In the genomic region with DNA sequence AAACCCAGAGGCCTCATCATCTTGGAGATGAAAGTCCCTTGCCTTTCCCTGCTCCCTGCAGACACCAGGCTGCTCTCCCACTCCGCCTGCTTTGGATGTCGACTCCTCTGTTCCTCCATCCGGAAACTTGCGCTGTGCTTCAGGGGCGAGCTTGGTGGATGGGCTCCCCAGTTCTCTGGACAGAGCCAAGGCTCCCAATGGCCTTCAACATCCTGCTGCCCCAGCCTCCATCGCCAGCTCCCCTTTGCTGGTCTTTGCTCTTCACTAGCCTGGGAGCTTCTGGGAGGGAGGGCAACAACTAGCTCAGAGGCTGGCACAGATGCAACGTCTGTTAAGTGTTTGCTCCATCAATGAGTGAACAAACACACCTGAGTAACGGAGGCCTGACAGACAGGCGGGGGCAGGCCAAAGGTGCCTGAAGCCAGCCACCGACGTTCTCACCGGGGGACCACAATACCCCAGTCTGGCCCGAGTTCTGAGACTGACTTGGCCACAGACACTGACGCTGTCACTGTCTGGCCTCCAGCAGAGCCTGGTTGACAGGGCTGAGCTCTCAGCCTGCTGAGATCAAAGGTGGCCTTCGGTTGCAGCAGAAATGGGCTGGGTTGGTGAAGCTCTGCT, we compare ENCODE assay signal across 19 cellular contexts. TPM values are rescaled to one million over a fixed set of nuclear protein-coding genes. Genes with fewer than 3 reads are reported as not detected.
DNase-seq lines count a peak whose midpoint lies in the region; ATAC-seq and TF ChIP-seq lines count a peak whose summit lies in the region.
"Had no signal": no experiment of that assay in that cellular context is flagged by ENCODE, and none has a peak within 500 bp of the region (broad histone marks: within the 10 kb centered on the region; RNA-seq: fewer than 3 reads in every experiment).

No MANE protein-coding gene starts in this region.

- POLR2A ChIA-PET in CD8-positive, alpha-beta T cell (lab: Charles Lee) = no interaction called here

- H3K4me3 Mint-ChIP-seq in CD8-positive, alpha-beta T cell = no peak overlapping the region
- H3K4me3 Mint-ChIP-seq in central memory CD8-positive, alpha-beta T cell = peak overlapping the region; percentile 53
- H3K4me3 Mint-ChIP-seq in neural crest cell (peak overlapping the region; percentile 56), nephron progenitor cell (no peak overlapping the region)
- H3K4me3 Mint-ChIP-seq: activated naive CD8-positive, alpha-beta T cell treated with anti-CD3 and anti-CD28 coated beads, Interleukin-2, amount 50 U/mL, for 24 hours had no signal

- peaks cover 6% of the 10 kb centered on the region for H3K9me3 Mint-ChIP-seq in CD8-positive, alpha-beta T cell
- H3K9me3 Mint-ChIP-seq in central memory CD8-positive, alpha-beta T cell = peaks cover 8% of the 10 kb centered on the region
- no peaks in the 10 kb centered on the region for H3K9me3 Mint-ChIP-seq in neural crest cell
- H3K9me3 Mint-ChIP-seq in nephron progenitor cell = peaks cover 21% of the 10 kb centered on the region

- no peak for TF ChIP-seq CTCF in CD8-positive, alpha-beta T cell (IDR thresholded peaks at IDR 0.05)
- no peak for TF ChIP-seq CTCF in neural crest cell (conservative IDR thresholded peaks at IDR 0.05)
- no peak for TF ChIP-seq CTCF in nephron progenitor cell (IDR thresholded peaks at IDR 0.05)

- no peaks in the 10 kb centered on the region for H3K36me3 Mint-ChIP-seq in CD8-positive, alpha-beta T cell
- peaks cover 4% of the 10 kb centered on the region for H3K36me3 Mint-ChIP-seq in central memory CD8-positive, alpha-beta T cell (ENCODE audit: insufficient read depth)
- H3K36me3 Mint-ChIP-seq in neural crest cell (ENCODE audit: low read depth) (peaks cover 49% of the 10 kb centered on the region), nephron progenitor cell (ENCODE audit: low read depth) (peaks cover 78% of the 10 kb centered on the region)

- H3K36me3 ChIP-seq in CD8-positive, alpha-beta T cell (ENCODE audit: insufficient read depth, low read length) = no peaks in the 10 kb centered on the region
- H3K36me3 ChIP-seq: uterus had no signal

- peak; percentile 70 for ATAC-seq in CD8-positive, alpha-beta T cell
- peak; percentile 80 for ATAC-seq in central memory CD8-positive, alpha-beta T cell (replicated peaks; ENCODE audit: extremely low read depth, poor library complexity, severe bottlenecking)
- ATAC-seq: activated naive CD8-positive, alpha-beta T cell treated with anti-CD3 and anti-CD28 coated beads, Interleukin-2, amount 50 U/mL, for 24 hours; left colon had no signal

- intact Hi-C loops in CD8-positive, alpha-beta T cell (cut with DNase I, micrococcal nuclease) = loop anchor here (2.0 to 5.0 kb wide), 2 partner anchors 13 to 948 kb away; no protein-coding TSS in a partner anchor

- peaks cover 35% of the 10 kb centered on the region for H3K4me1 ChIP-seq in CD8-positive, alpha-beta T cell (ENCODE audit: insufficient read depth, low read length)
- H3K4me1 ChIP-seq: pancreas, uterus had no signal

- H3K27ac ChIP-seq in CD8-positive, alpha-beta T cell (ENCODE audit: low read depth, low read length) = no peak overlapping the region
- H3K27ac ChIP-seq: pancreas, uterus had no signal

- CTCF ChIA-PET in CD8-positive, alpha-beta T cell (lab: Charles Lee) = interaction anchor here (2.9 to 7.2 kb wide), 2 partner anchors 14 to 19 kb away, joined by 12 to 59 read pairs; no protein-coding TSS in a partner anchor

- H3K9me3 ChIP-seq in CD8-positive, alpha-beta T cell (ENCODE audit: low read length) = no peaks in the 10 kb centered on the region
- H3K9me3 ChIP-seq: pancreas, uterus had no signal

- DNase-seq in CD8-positive, alpha-beta T cell = peak in 2 of 7 experiments; percentile 31 to 63
- DNase-seq in DMS79 treated with DMSO at 0.1 percent for 48 hours (lab: John Stamatoyannopoulos, UW) (peak; percentile 55), neural crest cell (ENCODE audit: low read depth, low spot score) (no peak), LoVo (ENCODE audit: low spot score) (no peak), DMS114 treated with DMSO at 0.1 percent for 48 hours (lab: John Stamatoyannopoulos, UW; ENCODE audit: unreplicated experiment) (no peak), nephron progenitor cell (no peak)
- peak; percentile 38 to 72 for DNase-seq in central memory CD8-positive, alpha-beta T cell (ENCODE audit: low spot score in 2 of 2)
- DNase-seq: activated naive CD8-positive, alpha-beta T cell treated with anti-CD3 and anti-CD28 coated beads, Interleukin-2, amount 50 U/mL, for 24 hours; dermis blood vessel endothelial cell; DMS 273 treated with DMSO at 0.1 percent for 48 hours; erythroblast; KBM-7; left colon; NCI-H446; OCI-M1; T-helper 9 cell; uterus had no signal

- no peaks in the 10 kb centered on the region for H3K27me3 ChIP-seq in CD8-positive, alpha-beta T cell (ENCODE audit: insufficient read depth, low read length)
- H3K27me3 ChIP-seq: pancreas, uterus had no signal

- H3K27ac Mint-ChIP-seq in CD8-positive, alpha-beta T cell = peak overlapping the region; percentile 83
- H3K27ac Mint-ChIP-seq in central memory CD8-positive, alpha-beta T cell (ENCODE audit: low read depth) = peak overlapping the region; percentile 82
- H3K27ac Mint-ChIP-seq in neural crest cell (ENCODE audit: unreplicated experiment) (peak overlapping the region; percentile 27), nephron progenitor cell (no peak overlapping the region)
- H3K27ac Mint-ChIP-seq: activated naive CD8-positive, alpha-beta T cell treated with anti-CD3 and anti-CD28 coated beads, Interleukin-2, amount 50 U/mL, for 24 hours had no signal

- H3K4me3 ChIP-seq in CD8-positive, alpha-beta T cell (ENCODE audit: low read depth, low read length) = no peak overlapping the region
- H3K4me3 ChIP-seq: pancreas, uterus had no signal

- peaks cover 40% of the 10 kb centered on the region for H3K4me1 Mint-ChIP-seq in CD8-positive, alpha-beta T cell (ENCODE audit: low read depth)
- peaks cover 42% of the 10 kb centered on the region for H3K4me1 Mint-ChIP-seq in central memory CD8-positive, alpha-beta T cell
- H3K4me1 Mint-ChIP-seq in neural crest cell (peaks cover 36% of the 10 kb centered on the region), nephron progenitor cell (peaks cover 6% of the 10 kb centered on the region)

- H3K27me3 Mint-ChIP-seq in CD8-positive, alpha-beta T cell (ENCODE audit: low read depth) = no peaks in the 10 kb centered on the region
- H3K27me3 Mint-ChIP-seq in central memory CD8-positive, alpha-beta T cell = no peaks in the 10 kb centered on the region
- peaks cover 26% of the 10 kb centered on the region for H3K27me3 Mint-ChIP-seq in neural crest cell (ENCODE audit: low read depth)
- no peaks in the 10 kb centered on the region for H3K27me3 Mint-ChIP-seq in nephron progenitor cell (ENCODE audit: low read depth, poor library complexity)

RNA-seq across cellular contexts. Expression of gene RGMA, which starts 39.0 kb away (rescaled TPM):
- total RNA-seq in CD8-positive, alpha-beta T cell = 1 to 10 TPM in 1 of 2 experiments, under 1 TPM in 1; 0.50 to 1.7 TPM
- 187 and 205 TPM in 2 replicates for total RNA-seq in neural crest cell
- total RNA-seq: activated CD8-positive, alpha-beta memory T cell treated with anti-CD3 and anti-CD28 coated beads for 36 hours had no signal

Comparison
In these comparisons a context has a peak if more than half of its experiments do, and no peak if none do; other contexts are left out.
1. DNase-seq: peak in DMS79 treated with DMSO at 0.1 percent for 48 hours (single experiment) and central memory CD8-positive, alpha-beta T cell (2 of 2); none in neural crest cell (single experiment), LoVo (single experiment), DMS114 treated with DMSO at 0.1 percent for 48 hours (single experiment) and nephron progenitor cell (single experiment).
2. H3K4me3 Mint-ChIP-seq: peak in central memory CD8-positive, alpha-beta T cell (single experiment) and neural crest cell (single experiment); none in CD8-positive, alpha-beta T cell (single experiment) and nephron progenitor cell (single experiment).
3. RNA of gene RGMA, which starts 39.0 kb away (total RNA-seq): 187 to 205 TPM in neural crest cell; 0.50 to 1.7 TPM in CD8-positive, alpha-beta T cell; every median in the first group is over 10 times any median in the second.